22 cellular contexts compared by ENCODE assay signal in the genomic region with DNA sequence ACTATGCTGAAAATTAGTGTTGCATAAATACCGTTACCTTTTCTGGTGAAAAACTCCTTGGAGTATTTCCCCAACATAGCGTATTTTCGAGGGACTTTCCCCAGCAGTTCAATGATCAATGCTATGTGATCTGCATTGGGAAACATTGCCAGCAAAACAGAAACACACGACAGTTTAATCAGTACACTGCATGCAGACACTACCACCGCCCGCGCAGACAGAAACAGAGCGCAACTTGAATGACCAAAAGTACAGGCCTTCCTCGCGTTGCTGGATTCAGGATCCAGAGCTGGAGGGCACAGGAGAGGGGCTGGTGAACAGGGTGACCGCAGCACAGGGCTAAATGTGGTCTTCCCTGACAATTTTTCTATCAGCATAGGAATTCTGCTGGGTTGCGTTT.
"Had no signal": no experiment of that assay in that cellular context is flagged by ENCODE, and none has a peak within 500 bp of the region (broad histone marks: within the 10 kb centered on the region; RNA-seq: fewer than 3 reads in every experiment).

No MANE protein-coding gene starts in this region.

- DNase-seq: activated CD4-positive, alpha-beta T cell treated with anti-CD3 and anti-CD28 coated beads for 36 hours; activated CD4-positive, alpha-beta T cell treated with anti-CD3 and anti-CD28 coated beads, Interleukin-2, amount 50 U/mL, for 48 hours; activated CD4-positive, CD25-positive, alpha-beta regulatory T cell; activated CD8-positive, alpha-beta memory T cell treated with anti-CD3 and anti-CD28 coated beads for 24 hours; anterior cingulate cortex; effector CD4-positive, alpha-beta T cell; gastrocnemius medialis; glutamatergic neuron; islet precursor cell; midbrain; naive thymus-derived CD4-positive, alpha-beta T cell; right cardiac atrium; stimulated activated CD4-positive, alpha-beta T cell treated with anti-CD3 and anti-CD28 coated beads, Interleukin-2, amount 100 ng/mL, for 48 hours; T-helper 1 cell; uterus had no signal

- H3K9me3 Mint-ChIP-seq: central memory CD8-positive, alpha-beta T cell; dendritic cell treated with granulocyte-macrophage colony-stimulating factor and Interleukin-4, amounts not matched to agents 40 ng/mL and 50 ng/mL, for 4 days; naive thymus-derived CD4-positive, alpha-beta T cell; stimulated activated naive CD8-positive, alpha-beta T cell treated with anti-CD3 and anti-CD28 coated beads, Interleukin-15, Interleukin-2, amounts not matched to agents 100 ng/mL and 50 ng/mL, for 24 hours; type B pancreatic cell had no signal

- ATAC-seq: activated CD4-positive, alpha-beta T cell treated with anti-CD3 and anti-CD28 coated beads for 36 hours; gastrocnemius medialis; naive thymus-derived CD4-positive, alpha-beta T cell; right cardiac atrium had no signal

- H3K36me3 ChIP-seq: thoracic aorta, uterus had no signal

- H3K27me3 ChIP-seq: gastrocnemius medialis, uterus had no signal

- H3K27ac ChIP-seq: thoracic aorta, uterus had no signal

- H3K9me3 ChIP-seq: gastrocnemius medialis, thoracic aorta, uterus had no signal

- FAIRE-seq: bronchial epithelial cell had no signal

- H3K4me3 ChIP-seq: gastrocnemius medialis, thoracic aorta, uterus had no signal

- H3K4me3 Mint-ChIP-seq: activated CD4-positive, alpha-beta T cell treated with anti-CD3 and anti-CD28 coated beads for 36 hours; activated naive CD8-positive, alpha-beta T cell; central memory CD8-positive, alpha-beta T cell; dendritic cell treated with granulocyte-macrophage colony-stimulating factor and Interleukin-4, amounts not matched to agents 40 ng/mL and 50 ng/mL, for 4 days; naive thymus-derived CD4-positive, alpha-beta T cell; stimulated activated naive CD8-positive, alpha-beta T cell treated with anti-CD3 and anti-CD28 coated beads, Interleukin-15, Interleukin-2, amounts not matched to agents 100 ng/mL and 50 ng/mL, for 24 hours; type B pancreatic cell had no signal

- H3K4me1 ChIP-seq: uterus had no signal

- H3K27ac Mint-ChIP-seq: dendritic cell treated with granulocyte-macrophage colony-stimulating factor and Interleukin-4, amounts not matched to agents 40 ng/mL and 50 ng/mL, for 4 days; stimulated activated naive CD8-positive, alpha-beta T cell treated with anti-CD3 and anti-CD28 coated beads, Interleukin-15, Interleukin-2, amounts not matched to agents 100 ng/mL and 50 ng/mL, for 24 hours; type B pancreatic cell had no signal
